ENCODE assay signal across 8 cellular contexts in genomic region chr3:172516318-172517214, GRCh38. TPM values are rescaled to one million over a fixed set of nuclear protein-coding genes. Genes with fewer than 3 reads are reported as not detected.
DNase-seq lines count a peak whose midpoint lies in the region; ATAC-seq and TF ChIP-seq lines count a peak whose summit lies in the region.

No MANE protein-coding gene starts in this region.

- no peaks in the 10 kb centered on the region for H3K79me2 ChIP-seq in SK-N-SH (ENCODE audit: insufficient read depth)

- CTCF ChIA-PET in SK-N-SH (lab: Yijun Ruan, JAX) = interaction anchor here (0.7 kb wide), 1 partner anchor 128 kb away, joined by 3 read pairs; no protein-coding TSS in a partner anchor

- no peaks in the 10 kb centered on the region; a peak in 2 of 4 replicates for H3K4me1 ChIP-seq in SK-N-SH (ENCODE audit: control insufficient read depth in 1 of 2, insufficient read depth in 2 of 2, low read depth in 1 of 2, low read length in 1 of 2)

- H3K27ac ChIP-seq in SK-N-SH (ENCODE audit: low read depth in 2 of 2, low read length in 1 of 2) = 0 out of 4 replicates have a peak overlapping the region, but pooled peaks of 1 of the 2 experiments have one; percentile 4

- H3F3A ChIP-seq in SK-N-SH (replicated peaks; ENCODE audit: insufficient read depth) = no peaks in the 10 kb centered on the region

- H3K9ac ChIP-seq in SK-N-SH = no peak overlapping the region

- no peaks in the 10 kb centered on the region for H3K27me3 ChIP-seq in SK-N-SH (ENCODE audit: insufficient read depth)

- H3K9me3 ChIP-seq in SK-N-SH = no peaks in the 10 kb centered on the region

- POLR2A ChIA-PET in SK-N-SH (lab: Yijun Ruan, JAX) = no interaction called here

- DNase-seq in SK-N-SH (no peak), fibroblast of gingiva (ENCODE audit: low read depth) (peak; percentile 73), renal cortical epithelial cell (ENCODE audit: low read depth) (peak; percentile 85), NAMALWA (ENCODE audit: low spot score) (no peak), posterior cingulate gyrus (no peak), NCI-H1930 (lab: John Stamatoyannopoulos, UW) (no peak)

- 64% methylated on average over 7 of the region's 7 CpGs for WGBS in SK-N-SH (ENCODE audit: low lambda C conversion rate)

- no peaks in the 10 kb centered on the region for H4K20me1 ChIP-seq in SK-N-SH (ENCODE audit: insufficient read depth)

- intact Hi-C loops in posterior cingulate gyrus (cut with DNase I) = no loop called here

- ATAC-seq in GM18498 (IDR thresholded peaks at IDR 0.05; ENCODE audit: unreplicated experiment) (peak; percentile 36), GM18907 (IDR thresholded peaks at IDR 0.05; ENCODE audit: unreplicated experiment) (no peak)

- 0 out of 2 replicates have a peak overlapping the region, but pooled peaks have one; percentile 3 for H3K4me2 ChIP-seq in SK-N-SH

- H2AFZ ChIP-seq in SK-N-SH (ENCODE audit: low read depth) = peak overlapping the region; percentile 67

- no peak for TF ChIP-seq EP300 in SK-N-SH (IDR thresholded peaks at IDR 0.05; ENCODE audit: borderline replicate concordance in 1 of 2, low read depth in 1 of 2, low read length in 1 of 2)

- TF ChIP-seq CTCF in SK-N-SH (IDR thresholded peaks at IDR 0.05) = no peak

- H3K9me2 ChIP-seq in SK-N-SH = no peaks in the 10 kb centered on the region

- H3K36me3 ChIP-seq in SK-N-SH (replicated peaks in 1 of 2; ENCODE audit: control insufficient read depth in 1 of 2, insufficient read depth in 2 of 2, low read length in 1 of 2) = no peaks in the 10 kb centered on the region

- H3K4me3 ChIP-seq in SK-N-SH (ENCODE audit: low read depth in 2 of 2, low read length in 1 of 2) = no peak overlapping the region

- TF ChIP-seq RAD21 in SK-N-SH (IDR thresholded peaks at IDR 0.05; ENCODE audit: low read length) = no peak

TF ChIP-seq in SK-N-SH, 30 proteins besides CTCF, POLR2A, EP300 and RAD21:
- TF ChIP-seq GABPA (IDR thresholded peaks at IDR 0.05; ENCODE audit: low read depth) (no peak), SIN3A (IDR thresholded peaks at IDR 0.05; ENCODE audit: borderline replicate concordance, low read depth, low read length) (no peak)

RNA-seq across cellular contexts. Expression of gene TNFSF10, which starts 6.7 kb away (rescaled TPM):
- 0.03 and 0.10 TPM in 2 replicates for polyA plus RNA-seq in SK-N-SH (2012; rRNA removed)
- 0.07 and 0.12 TPM in 2 replicates for polyA plus RNA-seq in SK-N-SH (2012; cell fraction: cytosol; rRNA removed)
- 0.12 TPM in 1 of 2 replicates, not detected in the other for polyA plus RNA-seq in SK-N-SH (2012; cell fraction: nucleus; rRNA removed)
- 398 and 575 TPM in 2 replicates for total RNA-seq in renal cortical epithelial cell

Comparison
In these comparisons a context has a peak if more than half of its experiments do, and no peak if none do; other contexts are left out.
1. DNase-seq: peak in fibroblast of gingiva (single experiment) and renal cortical epithelial cell (single experiment); none in SK-N-SH (single experiment), NAMALWA (single experiment), posterior cingulate gyrus (0 of 10) and NCI-H1930 (0 of 2).